Comparison of ENCODE assay signal across 33 cellular contexts in the genomic region with DNA sequence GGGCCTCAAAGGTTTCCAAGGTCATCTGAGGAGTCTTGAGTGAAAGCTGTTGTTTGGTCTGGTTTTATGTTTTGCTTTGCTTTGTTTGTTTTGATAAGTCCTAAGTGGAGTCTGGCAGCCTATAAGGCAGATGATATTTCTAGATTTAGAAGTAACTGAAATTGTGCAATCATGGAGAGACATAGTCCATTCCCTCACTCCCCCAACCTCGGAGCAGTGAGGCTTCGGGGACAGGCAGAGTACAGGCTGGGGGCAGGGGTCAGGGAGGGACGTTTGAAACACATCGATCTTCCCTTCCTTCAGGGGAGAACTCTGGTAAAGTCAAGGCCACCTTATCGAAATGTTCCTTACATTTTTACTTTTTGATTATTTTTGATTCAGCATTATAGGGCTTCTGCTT.
"Had no signal": no experiment of that assay in that cellular context is flagged by ENCODE, and none has a peak within 500 bp of the region (broad histone marks: within the 10 kb centered on the region; RNA-seq: fewer than 3 reads in every experiment).

No MANE protein-coding gene starts in this region.

- H3K27me3 ChIP-seq: heart right ventricle, left lung, sigmoid colon, stomach had no signal

- H3K4me1 ChIP-seq: heart right ventricle, left lung, sigmoid colon, stomach, tibial artery had no signal

- H3K4me2 ChIP-seq: smooth muscle cell had no signal

- H3K4me3 ChIP-seq: esophagus squamous epithelium, heart right ventricle, left lung, lung, sigmoid colon, smooth muscle cell, stomach, tibial artery had no signal

- H3K4me3 Mint-ChIP-seq: activated CD4-positive, alpha-beta memory T cell treated with anti-CD3 and anti-CD28 coated beads, Interleukin-2, amount 10 ng/mL, durations not matched to agents 7 days and 5 days; activated CD4-positive, alpha-beta T cell treated with anti-CD3 and anti-CD28 coated beads, Interleukin-2, amount 10 ng/mL, durations not matched to agents 7 days and 5 days; activated naive CD4-positive, alpha-beta T cell treated with anti-CD3 and anti-CD28 coated beads, Interleukin-2, amount 10 ng/mL, durations not matched to agents 7 days and 5 days; activated T-cell treated with anti-CD3 and anti-CD28 coated beads, Interleukin-2, amount 50 U/mL, for 24 hours; natural killer cell treated with Interleukin-12 subunit alpha and Interleukin-12 subunit beta and Interleukin-15 and Interleukin-18, amount 100 ng/mL, for 72 hours; stimulated activated memory B cell treated with anti-CD40 and anti-IgM and Interleukin-4, amounts not matched to agents 10 μg/mL and 1 μg/mL and 100 μg/mL, for 72 hours; T-helper 1 cell treated with Interleukin-12 subunit alpha and Interleukin-12 subunit beta and Interleukin-4 antibody, amounts not matched to agents 30 μg/mL and 1 μg/mL, for 36 hours had no signal

- H3K27me3 Mint-ChIP-seq: activated CD4-positive, alpha-beta memory T cell treated with anti-CD3 and anti-CD28 coated beads, Interleukin-2, amount 10 ng/mL, durations not matched to agents 7 days and 5 days; activated CD4-positive, alpha-beta T cell treated with anti-CD3 and anti-CD28 coated beads, Interleukin-2, amount 10 ng/mL, durations not matched to agents 7 days and 5 days; activated naive CD4-positive, alpha-beta T cell treated with anti-CD3 and anti-CD28 coated beads, Interleukin-2, amount 10 ng/mL, durations not matched to agents 7 days and 5 days; activated T-cell treated with anti-CD3 and anti-CD28 coated beads, Interleukin-2, amount 50 U/mL, for 24 hours; natural killer cell treated with Interleukin-12 subunit alpha and Interleukin-12 subunit beta and Interleukin-15 and Interleukin-18, amount 100 ng/mL, for 72 hours; progenitor cell of endocrine pancreas; stimulated activated memory B cell treated with anti-CD40 and anti-IgM and Interleukin-4, amounts not matched to agents 10 μg/mL and 1 μg/mL and 100 μg/mL, for 72 hours had no signal

- ATAC-seq: heart right ventricle; left lung; natural killer cell treated with Interleukin-12 subunit alpha and Interleukin-12 subunit beta and Interleukin-15 and Interleukin-18, amount 100 ng/mL, for 72 hours; stimulated activated memory B cell treated with anti-CD40 and anti-IgM and Interleukin-4, amounts not matched to agents 10 μg/mL and 1 μg/mL and 100 μg/mL, for 72 hours had no signal

- H3K4me1 Mint-ChIP-seq: activated CD4-positive, alpha-beta memory T cell treated with anti-CD3 and anti-CD28 coated beads, Interleukin-2, amount 10 ng/mL, durations not matched to agents 7 days and 5 days; activated CD4-positive, alpha-beta T cell treated with anti-CD3 and anti-CD28 coated beads, Interleukin-2, amount 10 ng/mL, durations not matched to agents 7 days and 5 days; activated naive CD4-positive, alpha-beta T cell treated with anti-CD3 and anti-CD28 coated beads, Interleukin-2, amount 10 ng/mL, durations not matched to agents 7 days and 5 days; stimulated activated memory B cell treated with anti-CD40 and anti-IgM and Interleukin-4, amounts not matched to agents 10 μg/mL and 1 μg/mL and 100 μg/mL, for 72 hours had no signal

- H3K9me3 ChIP-seq: esophagus squamous epithelium, heart right ventricle, left lung, sigmoid colon, stomach, tibial artery had no signal

- H3K9me3 Mint-ChIP-seq: activated CD4-positive, alpha-beta memory T cell treated with anti-CD3 and anti-CD28 coated beads, Interleukin-2, amount 10 ng/mL, durations not matched to agents 7 days and 5 days; activated CD4-positive, alpha-beta T cell treated with anti-CD3 and anti-CD28 coated beads, Interleukin-2, amount 10 ng/mL, durations not matched to agents 7 days and 5 days; activated naive CD4-positive, alpha-beta T cell treated with anti-CD3 and anti-CD28 coated beads, Interleukin-2, amount 10 ng/mL, durations not matched to agents 7 days and 5 days; activated T-cell treated with anti-CD3 and anti-CD28 coated beads, Interleukin-2, amount 50 U/mL, for 24 hours; natural killer cell treated with Interleukin-12 subunit alpha and Interleukin-12 subunit beta and Interleukin-15 and Interleukin-18, amount 100 ng/mL, for 72 hours; stimulated activated memory B cell treated with anti-CD40 and anti-IgM and Interleukin-4, amounts not matched to agents 10 μg/mL and 1 μg/mL and 100 μg/mL, for 72 hours; T-helper 1 cell treated with Interleukin-12 subunit alpha and Interleukin-12 subunit beta and Interleukin-4 antibody, amounts not matched to agents 30 μg/mL and 1 μg/mL, for 36 hours had no signal

- FAIRE-seq: endometrium had no signal

- DNase-seq: activated CD4-positive, alpha-beta memory T cell treated with anti-CD3 and anti-CD28 coated beads, Interleukin-2, amount 10 ng/mL, durations not matched to agents 7 days and 5 days; activated CD4-positive, alpha-beta T cell treated with anti-CD3 and anti-CD28 coated beads for 1 hour; activated CD4-positive, alpha-beta T cell treated with anti-CD3 and anti-CD28 coated beads, Interleukin-2, amount 10 ng/mL, durations not matched to agents 7 days and 5 days; activated CD8-positive, alpha-beta memory T cell treated with anti-CD3 and anti-CD28 coated beads, Interleukin-2, amount 50 U/mL, for 48 hours; activated gamma-delta T cell; activated naive CD4-positive, alpha-beta T cell treated with anti-CD3 and anti-CD28 coated beads, Interleukin-2, amount 10 ng/mL, durations not matched to agents 7 days and 5 days; activated T-cell treated with anti-CD3 and anti-CD28 coated beads, Interleukin-2, amount 50 U/mL, for 24 hours; amygdala; central memory CD4-positive, alpha-beta T cell; dermis blood vessel endothelial cell; effector CD4-positive, alpha-beta T cell; esophagus squamous epithelium; foreskin melanocyte; heart right ventricle; kidney glomerular epithelial cell; left lung; mesendoderm; sigmoid colon; stimulated activated CD4-positive, alpha-beta T cell treated with anti-CD3 and anti-CD28 coated beads, Interleukin-1b, Interleukin-23, amount 100 ng/mL, for 48 hours; stimulated activated CD4-positive, alpha-beta T cell treated with anti-CD3 and anti-CD28 coated beads, Interleukin-4, amount 100 ng/mL, for 4 hours; stimulated activated CD8-positive, alpha-beta memory T cell treated with anti-CD3 and anti-CD28 coated beads, Interleukin-4, amount 100 ng/mL, for 48 hours; stomach; SW 1271; T1000; tibial artery had no signal

- H3K27ac Mint-ChIP-seq: activated CD4-positive, alpha-beta memory T cell treated with anti-CD3 and anti-CD28 coated beads, Interleukin-2, amount 10 ng/mL, durations not matched to agents 7 days and 5 days; activated CD4-positive, alpha-beta T cell treated with anti-CD3 and anti-CD28 coated beads, Interleukin-2, amount 10 ng/mL, durations not matched to agents 7 days and 5 days; activated naive CD4-positive, alpha-beta T cell treated with anti-CD3 and anti-CD28 coated beads, Interleukin-2, amount 10 ng/mL, durations not matched to agents 7 days and 5 days; activated T-cell treated with anti-CD3 and anti-CD28 coated beads, Interleukin-2, amount 50 U/mL, for 24 hours; natural killer cell treated with Interleukin-12 subunit alpha and Interleukin-12 subunit beta and Interleukin-15 and Interleukin-18, amount 100 ng/mL, for 72 hours; progenitor cell of endocrine pancreas; stimulated activated memory B cell treated with anti-CD40 and anti-IgM and Interleukin-4, amounts not matched to agents 10 μg/mL and 1 μg/mL and 100 μg/mL, for 72 hours; T-helper 1 cell treated with Interleukin-12 subunit alpha and Interleukin-12 subunit beta and Interleukin-4 antibody, amounts not matched to agents 30 μg/mL and 1 μg/mL, for 36 hours had no signal

- H3K27ac ChIP-seq: epithelial cell of prostate, esophagus squamous epithelium, heart right ventricle, left lung, sigmoid colon, stomach, tibial artery had no signal

- H3K36me3 ChIP-seq: esophagus squamous epithelium, heart right ventricle, left lung, sigmoid colon, stomach, tibial artery had no signal

- H3K36me3 Mint-ChIP-seq: activated naive CD4-positive, alpha-beta T cell treated with anti-CD3 and anti-CD28 coated beads, Interleukin-2, amount 10 ng/mL, durations not matched to agents 7 days and 5 days; natural killer cell treated with Interleukin-12 subunit alpha and Interleukin-12 subunit beta and Interleukin-15 and Interleukin-18, amount 100 ng/mL, for 72 hours; stimulated activated memory B cell treated with anti-CD40 and anti-IgM and Interleukin-4, amounts not matched to agents 10 μg/mL and 1 μg/mL and 100 μg/mL, for 72 hours had no signal
